ENCODE assay signal across 9 cellular contexts in the genomic region with DNA sequence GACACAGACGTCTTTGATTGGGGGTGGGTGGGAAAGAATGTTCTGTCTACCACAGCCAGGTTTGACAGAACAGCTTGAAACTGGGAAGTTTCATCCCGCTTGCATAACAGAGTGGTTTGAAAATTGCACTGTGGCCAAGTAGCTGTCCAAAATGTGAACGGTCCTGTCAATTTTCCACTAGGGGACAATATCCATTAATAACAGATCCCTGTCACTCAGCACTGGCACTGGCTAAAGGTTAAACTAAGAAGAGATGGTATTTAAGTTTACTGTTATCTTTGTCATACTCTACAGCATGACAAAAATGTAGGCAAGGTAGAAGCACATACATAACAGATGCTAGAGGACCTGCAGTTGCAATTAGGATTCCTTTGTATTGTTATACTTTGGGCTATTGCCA. TPM values are rescaled to one million over a fixed set of nuclear protein-coding genes. Genes with fewer than 3 reads are reported as not detected.
DNase-seq lines count a peak whose midpoint lies in the region; ATAC-seq and TF ChIP-seq lines count a peak whose summit lies in the region.
"Had no signal": no experiment of that assay in that cellular context is flagged by ENCODE, and none has a peak within 500 bp of the region (broad histone marks: within the 10 kb centered on the region; RNA-seq: fewer than 3 reads in every experiment).

No MANE protein-coding gene starts in this region.

- DNase-seq in NCI-H748 treated with DMSO at 0.1 percent for 48 hours (lab: John Stamatoyannopoulos, UW) = peak; percentile 31
- peak; percentile 27 for DNase-seq in germinal center (ENCODE audit: low spot score)
- DNase-seq in lower leg skin (ENCODE audit: low spot score in 2 of 2) = no peak
- DNase-seq in stimulated activated naive CD4-positive, alpha-beta T cell (lab: John Stamatoyannopoulos, UW) = no peak
- DNase-seq in activated gamma-delta T cell (lab: John Stamatoyannopoulos, UW) = no peak
- no peak for DNase-seq in effector CD4-positive, alpha-beta T cell

- no peak overlapping the region for H3K4me3 ChIP-seq in lower leg skin (ENCODE audit: low read depth, poor library complexity, severe bottlenecking)

- TF ChIP-seq POLR2A in lower leg skin (IDR thresholded peaks at IDR 0.05) = no peak

- intact Hi-C loops in lower leg skin (cut with DNase I; ENCODE audit: low total_unique reads) = no loop called here

- WGBS in lower leg skin, 2 donors = 6 to 48% methylated on average over 3 of the region's 3 CpGs

- TF ChIP-seq CTCF in GM12872 (IDR thresholded peaks at IDR 0.05; ENCODE audit: insufficient read depth, low read depth, low read length) (peak; percentile 49), lower leg skin (IDR thresholded peaks at IDR 0.05) (no peak)

- ATAC-seq in HG02642 (IDR thresholded peaks at IDR 0.05; ENCODE audit: poor library complexity, unreplicated experiment) = peak; percentile 70

RNA-seq across cellular contexts. Expression of a gene that starts 55.6 kb away (rescaled TPM):
- not detected for total RNA-seq in lower leg skin
- total RNA-seq: M059J had no signal

Comparison
In these comparisons a context has a peak if more than half of its experiments do, and no peak if none do; other contexts are left out.
1. DNase-seq: peak in NCI-H748 treated with DMSO at 0.1 percent for 48 hours (single experiment) and germinal center (single experiment); none in lower leg skin (0 of 2), stimulated activated naive CD4-positive, alpha-beta T cell (0 of 6), activated gamma-delta T cell (single experiment) and effector CD4-positive, alpha-beta T cell (single experiment).